In genomic region chr2:30886101-30886500, GRCh38 we compare ENCODE assay signal across 23 cellular contexts.
DNase-seq lines count a peak whose midpoint lies in the region; ATAC-seq and TF ChIP-seq lines count a peak whose summit lies in the region.
"Had no signal": no experiment of that assay in that cellular context is flagged by ENCODE, and none has a peak within 500 bp of the region (broad histone marks: within the 10 kb centered on the region; RNA-seq: fewer than 3 reads in every experiment).

No MANE protein-coding gene starts in this region.

- H3K4me2 ChIP-seq in H9 (ENCODE audit: insufficient read depth, insufficient read length, low read length) (no peak overlapping the region), mesendoderm (ENCODE audit: low read length) (no peak overlapping the region)

- TF ChIP-seq CTCF in H9 (conservative IDR thresholded peaks at IDR 0.05) (no peak), right lobe of liver (IDR thresholded peaks at IDR 0.05) (no peak)

- peaks cover 3 to 7% (median 6%) of the 10 kb centered on the region in 3 experiments; a peak in 5 of 7 replicates for H3K36me3 Mint-ChIP-seq in H9 (ENCODE audit: insufficient read depth in 1 of 3, low read depth in 3 of 3)
- H3K36me3 Mint-ChIP-seq: activated naive CD8-positive, alpha-beta T cell; stimulated activated effector memory CD8-positive, alpha-beta T cell treated with anti-CD3 and anti-CD28 coated beads, Interleukin-12 subunit alpha, Interleukin-12 subunit beta, amount 100 ng/mL, for 72 hours had no signal

- H3K27ac ChIP-seq in H9 (ENCODE audit: insufficient read length, low read depth, low read length), result no peak overlapping the region
- H3K27ac ChIP-seq in epithelial cell of prostate, result peak overlapping the region; percentile 38
- no peak overlapping the region for H3K27ac ChIP-seq in mesendoderm (ENCODE audit: low read depth, low read length)
- H3K27ac ChIP-seq in right lobe of liver, result no peak overlapping the region
- H3K27ac ChIP-seq: upper lobe of left lung had no signal

- H2BK120ac ChIP-seq in H9 (ENCODE audit: low read depth, low read length, poor library complexity, severe bottlenecking), result no peak overlapping the region
- no peak overlapping the region for H2BK120ac ChIP-seq in mesendoderm (ENCODE audit: low read depth, low read length)

- no peak overlapping the region for H3K4me3 ChIP-seq in NT2/D1 (ENCODE audit: insufficient read length, low read depth)
- no peak overlapping the region for H3K4me3 ChIP-seq in mesendoderm (ENCODE audit: low read length)
- H3K4me3 ChIP-seq in right lobe of liver, result no peak overlapping the region
- H3K4me3 ChIP-seq: upper lobe of left lung had no signal

- WGBS in H9 (ENCODE audit: extremely low coverage, insufficient read length, low lambda C conversion rate), result no CpG with 5 or more reads among the region's 6 CpGs
- no CpG with 5 or more reads among the region's 6 CpGs for WGBS in mesendoderm (ENCODE audit: extremely low coverage, insufficient coverage, low lambda C conversion rate)
- 47% methylated on average over 4 of the region's 6 CpGs for WGBS in right lobe of liver (ENCODE audit: insufficient coverage, low coverage, low lambda C conversion rate, missing lambda C conversion rate)

- H3K9me3 Mint-ChIP-seq in H9, result peaks cover 3 to 8% of the 10 kb centered on the region in 2 experiments; a peak in 3 of 5 replicates
- H3K9me3 Mint-ChIP-seq: activated CD8-positive, alpha-beta T cell treated with anti-CD3 and anti-CD28 coated beads for 36 hours; stimulated activated effector memory CD8-positive, alpha-beta T cell treated with anti-CD3 and anti-CD28 coated beads, Interleukin-12 subunit alpha, Interleukin-12 subunit beta, amount 100 ng/mL, for 72 hours had no signal

- H3K4me1 ChIP-seq in H9 (ENCODE audit: insufficient read depth, low read length), result peaks cover 4% of the 10 kb centered on the region; the same call in 1 of the 2 replicates
- H3K4me1 ChIP-seq in NT2/D1 (ENCODE audit: insufficient read depth, insufficient read length), result peaks cover 11% of the 10 kb centered on the region
- peaks cover 3% of the 10 kb centered on the region for H3K4me1 ChIP-seq in mesendoderm (ENCODE audit: control insufficient read depth, low read depth, low read length)
- H3K4me1 ChIP-seq in right lobe of liver, result no peaks in the 10 kb centered on the region
- H3K4me1 ChIP-seq: upper lobe of left lung had no signal

- H3K27me3 ChIP-seq in H9 (ENCODE audit: insufficient read depth, low read length) (no peaks in the 10 kb centered on the region), NT2/D1 (ENCODE audit: insufficient read depth, insufficient read length) (no peaks in the 10 kb centered on the region), mesendoderm (ENCODE audit: insufficient read depth, low read length, poor library complexity) (no peaks in the 10 kb centered on the region), right lobe of liver (no peaks in the 10 kb centered on the region)
- H3K27me3 ChIP-seq: upper lobe of left lung had no signal

- no peaks in the 10 kb centered on the region for H3K23me2 ChIP-seq in H9 (ENCODE audit: insufficient read length, low read depth, low read length, poor library complexity, severe bottlenecking)

- H4K20me1 ChIP-seq in H9 (ENCODE audit: control insufficient read depth, insufficient read depth, insufficient read length), result no peaks in the 10 kb centered on the region

- no peaks in the 10 kb centered on the region for H3K36me3 ChIP-seq in NT2/D1 (ENCODE audit: insufficient read depth, insufficient read length, low read length)
- no peaks in the 10 kb centered on the region for H3K36me3 ChIP-seq in mesendoderm (ENCODE audit: control insufficient read depth, insufficient read depth, low read length)
- no peaks in the 10 kb centered on the region for H3K36me3 ChIP-seq in right lobe of liver
- H3K36me3 ChIP-seq: upper lobe of left lung had no signal

- H3K9me3 ChIP-seq in H9 (ENCODE audit: control insufficient read depth, low read depth, low read length), result no peaks in the 10 kb centered on the region
- peaks cover 4% of the 10 kb centered on the region; the same call in 1 of the 2 replicates for H3K9me3 ChIP-seq in NT2/D1 (ENCODE audit: insufficient read depth, low read length)
- H3K9me3 ChIP-seq in right lobe of liver, result no peaks in the 10 kb centered on the region
- H3K9me3 ChIP-seq: upper lobe of left lung had no signal

- H3K18ac ChIP-seq in H9 (ENCODE audit: insufficient read length, low read depth, low read length) (no peak overlapping the region), mesendoderm (ENCODE audit: low read length) (no peak overlapping the region)

- H3K27me3 Mint-ChIP-seq in H9 (ENCODE audit: low read depth), result peaks cover 8% of the 10 kb centered on the region

- H3K23ac ChIP-seq in H9 (ENCODE audit: insufficient read length, low read depth, low read length) (no peak overlapping the region), mesendoderm (ENCODE audit: low read length) (no peak overlapping the region)

- no peak overlapping the region for H2BK20ac ChIP-seq in H9 (ENCODE audit: low read depth, low read length, poor library complexity, severe bottlenecking)

- H4K91ac ChIP-seq in H9 (ENCODE audit: insufficient read length, low read depth, low read length), result no peak overlapping the region

- H3K9ac ChIP-seq in H9 (ENCODE audit: extremely low read depth, insufficient read length, low read length), result no peak overlapping the region
- no peak overlapping the region for H3K9ac ChIP-seq in NT2/D1 (ENCODE audit: insufficient read length, low read depth)
- H3K9ac ChIP-seq in mesendoderm (ENCODE audit: low read length), result no peak overlapping the region

- H4K5ac ChIP-seq in H9 (ENCODE audit: insufficient read length, low read depth, low read length) (no peak overlapping the region), mesendoderm (ENCODE audit: low read length) (no peak overlapping the region)

- H3K56ac ChIP-seq in H9 (ENCODE audit: insufficient read length, low read depth, low read length) (no peak overlapping the region), mesendoderm (ENCODE audit: low read length) (no peak overlapping the region)

- no peaks in the 10 kb centered on the region for H3K79me2 ChIP-seq in H9 (ENCODE audit: insufficient read depth, low read length)
- no peaks in the 10 kb centered on the region for H3K79me2 ChIP-seq in mesendoderm (ENCODE audit: control insufficient read depth, insufficient read depth, low read length)

- H3K79me1 ChIP-seq in H9 (ENCODE audit: insufficient read depth, low read depth, low read length, poor library complexity, severe bottlenecking) (no peaks in the 10 kb centered on the region), mesendoderm (ENCODE audit: low read length) (no peaks in the 10 kb centered on the region)

- ATAC-seq in right lobe of liver (no peak), GM19397 (IDR thresholded peaks at IDR 0.05; ENCODE audit: unreplicated experiment) (no peak), HG03139 (IDR thresholded peaks at IDR 0.05; ENCODE audit: unreplicated experiment) (no peak)
- ATAC-seq: activated CD8-positive, alpha-beta T cell treated with anti-CD3 and anti-CD28 coated beads for 36 hours; left cardiac atrium; sciatic nerve; stimulated activated effector memory CD8-positive, alpha-beta T cell treated with anti-CD3 and anti-CD28 coated beads, Interleukin-12 subunit alpha, Interleukin-12 subunit beta, amount 100 ng/mL, for 72 hours had no signal

- no peak overlapping the region for H2AFZ ChIP-seq in H9 (ENCODE audit: low read length)

- H2BK15ac ChIP-seq in H9 (ENCODE audit: low read depth, low read length), result no peak overlapping the region
- H2BK15ac ChIP-seq in mesendoderm (replicated peaks; ENCODE audit: low read depth), result no peak overlapping the region

- H3K27ac Mint-ChIP-seq in H9, result peak overlapping the region; percentile 81 to 93 (median 85); a peak in 5 of 7 replicates
- H3K27ac Mint-ChIP-seq: activated CD8-positive, alpha-beta T cell treated with anti-CD3 and anti-CD28 coated beads for 36 hours; activated naive CD8-positive, alpha-beta T cell; stimulated activated effector memory CD8-positive, alpha-beta T cell treated with anti-CD3 and anti-CD28 coated beads, Interleukin-12 subunit alpha, Interleukin-12 subunit beta, amount 100 ng/mL, for 72 hours had no signal

- H2AK5ac ChIP-seq in H9 (ENCODE audit: insufficient read length, low read length), result no peak overlapping the region
- no peak overlapping the region for H2AK5ac ChIP-seq in mesendoderm (ENCODE audit: low read length)

- no peak overlapping the region for H2BK5ac ChIP-seq in H9 (ENCODE audit: insufficient read length, low read length)
- H2BK5ac ChIP-seq in mesendoderm (ENCODE audit: low read length), result no peak overlapping the region

- 0 out of 2 replicates have a peak overlapping the region, but pooled peaks have one; percentile 10 for H3K14ac ChIP-seq in H9 (ENCODE audit: insufficient read depth, low read length)

- H4K8ac ChIP-seq in H9 (replicated peaks; ENCODE audit: insufficient read length, low read depth, low read length), result no peak overlapping the region
- no peak overlapping the region for H4K8ac ChIP-seq in mesendoderm (ENCODE audit: low read depth, low read length)

- peaks cover 50 to 58% of the 10 kb centered on the region in 2 experiments for H3K4me1 Mint-ChIP-seq in H9
- H3K4me1 Mint-ChIP-seq: stimulated activated effector memory CD8-positive, alpha-beta T cell treated with anti-CD3 and anti-CD28 coated beads, Interleukin-12 subunit alpha, Interleukin-12 subunit beta, amount 100 ng/mL, for 72 hours had no signal

- no peak for TF ChIP-seq POLR2A in right lobe of liver (IDR thresholded peaks at IDR 0.05)

- no peak overlapping the region for H3K4ac ChIP-seq in H9 (ENCODE audit: low read depth, low read length)
- no peak overlapping the region for H3K4ac ChIP-seq in mesendoderm (ENCODE audit: low read depth, low read length)

- intact Hi-C loops in right lobe of liver (cut with DNase I), result no loop called here

- DNase-seq in H9, result peak; percentile 52
- peak; percentile 79 for DNase-seq in NT2/D1 (ENCODE audit: low read depth, low spot score)
- DNase-seq in epithelial cell of prostate (ENCODE audit: low read depth, low spot score), result peak; percentile 52
- peak; percentile 70 for DNase-seq in mesendoderm
- DNase-seq in right lobe of liver, result no peak
- no peak for DNase-seq in superior temporal gyrus (ENCODE audit: extremely low spot score)
- DNase-seq: activated CD8-positive, alpha-beta T cell treated with anti-CD3 and anti-CD28 coated beads for 36 hours; aorta; caudate nucleus; left cardiac atrium; NCI-H1092; NCI-H2029; NCI-H82; stimulated activated CD4-positive, alpha-beta T cell treated with anti-CD3 and anti-CD28 coated beads, Interleukin-12 subunit alpha, Interleukin-12 subunit beta, amount 100 ng/mL, for 4 hours; stimulated activated CD4-positive, alpha-beta T cell treated with anti-CD3 and anti-CD28 coated beads, Interleukin-4, amount 100 ng/mL, for 24 hours; substantia nigra; T-helper 2 cell; upper lobe of left lung had no signal

- no peak overlapping the region for H3T11ph ChIP-seq in H9 (ENCODE audit: low read length)

- no peak overlapping the region for H2BK12ac ChIP-seq in H9 (ENCODE audit: insufficient read length, low read depth, low read length)

- peak overlapping the region in 1 of 2 experiments; percentile 35; a peak in 3 of 5 replicates for H3K4me3 Mint-ChIP-seq in H9
- H3K4me3 Mint-ChIP-seq: activated CD8-positive, alpha-beta T cell treated with anti-CD3 and anti-CD28 coated beads for 36 hours; activated naive CD8-positive, alpha-beta T cell; stimulated activated effector memory CD8-positive, alpha-beta T cell treated with anti-CD3 and anti-CD28 coated beads, Interleukin-12 subunit alpha, Interleukin-12 subunit beta, amount 100 ng/mL, for 72 hours had no signal

Comparison
In these comparisons a context has a peak if more than half of its experiments do, and no peak if none do; other contexts are left out.
1. DNase-seq: peak in H9 (single experiment), NT2/D1 (single experiment), epithelial cell of prostate (single experiment) and mesendoderm (single experiment); none in right lobe of liver (0 of 3) and superior temporal gyrus (single experiment).